ENCODE assay signal across 3 cellular contexts in the genomic region with DNA sequence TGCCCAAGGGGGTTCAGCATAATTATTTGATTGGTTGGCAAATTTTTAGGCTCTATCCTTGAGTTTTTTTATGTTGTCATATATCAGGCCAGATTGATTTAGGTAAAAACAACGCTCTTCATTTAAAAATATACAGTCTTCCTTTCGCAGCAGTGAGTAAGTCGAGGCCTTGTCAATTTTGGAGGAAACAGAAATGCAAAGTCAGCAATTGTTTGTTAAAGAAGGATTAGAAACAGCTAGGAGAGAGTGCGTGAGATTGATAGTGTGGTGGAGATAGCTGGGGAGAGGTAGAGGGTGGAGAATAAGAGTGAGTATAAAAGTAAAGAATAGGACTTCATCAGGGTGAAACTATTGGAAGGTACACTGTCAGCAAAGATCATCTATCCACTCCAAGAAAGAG.
TF ChIP-seq lines count a peak whose summit lies in the region.

No MANE protein-coding gene starts in this region.

TF ChIP-seq in A549, 52 proteins besides CTCF, POLR2A, EP300 and RAD21:
- TF ChIP-seq, protein P1, sequence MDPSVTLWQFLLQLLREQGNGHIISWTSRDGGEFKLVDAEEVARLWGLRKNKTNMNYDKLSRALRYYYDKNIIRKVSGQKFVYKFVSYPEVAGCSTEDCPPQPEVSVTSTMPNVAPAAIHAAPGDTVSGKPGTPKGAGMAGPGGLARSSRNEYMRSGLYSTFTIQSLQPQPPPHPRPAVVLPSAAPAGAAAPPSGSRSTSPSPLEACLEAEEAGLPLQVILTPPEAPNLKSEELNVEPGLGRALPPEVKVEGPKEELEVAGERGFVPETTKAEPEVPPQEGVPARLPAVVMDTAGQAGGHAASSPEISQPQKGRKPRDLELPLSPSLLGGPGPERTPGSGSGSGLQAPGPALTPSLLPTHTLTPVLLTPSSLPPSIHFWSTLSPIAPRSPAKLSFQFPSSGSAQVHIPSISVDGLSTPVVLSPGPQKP (IDR thresholded peaks at IDR 0.05; ENCODE audit: low read depth, low read length) = no peak
- TF ChIP-seq MAFK (IDR thresholded peaks at IDR 0.05; ENCODE audit: partially characterized antibody) (peak; percentile 80), CHD2 (IDR thresholded peaks at IDR 0.05; ENCODE audit: low read length, partially characterized antibody) (no peak)
TF ChIP-seq in A549: peak in this region for 1.

TF ChIP-seq in IMR-90, 13 proteins besides CTCF, POLR2A, EP300 and RAD21:
- TF ChIP-seq, protein P1 (IDR thresholded peaks at IDR 0.05; ENCODE audit: borderline replicate concordance, low read depth, low read length) = no peak
- TF ChIP-seq MAFK (IDR thresholded peaks at IDR 0.05; ENCODE audit: low read depth, low read length) = peak; percentile 93

TF ChIP-seq in H1, 55 proteins besides CTCF, POLR2A, EP300 and RAD21:
- TF ChIP-seq FOSL1 (IDR thresholded peaks at IDR 0.05; ENCODE audit: insufficient read depth, low read depth, low read length) (no peak), TAF7 (optimal IDR thresholded peaks at IDR 0.05; ENCODE audit: borderline replicate concordance, low read depth, low read length) (no peak), MAFK (IDR thresholded peaks at IDR 0.05; ENCODE audit: low read depth, low read length) (peak; percentile 51; the same call in 1 of the 2 replicates), SIN3A (conservative IDR thresholded peaks at IDR 0.05 in 1 of 2, IDR thresholded peaks at IDR 0.05 in 1 of 2; ENCODE audit: low read depth in 1 of 2, low read length in 2 of 2) (no peak)
TF ChIP-seq in H1: peak in this region for 1.
